In the genomic region with DNA sequence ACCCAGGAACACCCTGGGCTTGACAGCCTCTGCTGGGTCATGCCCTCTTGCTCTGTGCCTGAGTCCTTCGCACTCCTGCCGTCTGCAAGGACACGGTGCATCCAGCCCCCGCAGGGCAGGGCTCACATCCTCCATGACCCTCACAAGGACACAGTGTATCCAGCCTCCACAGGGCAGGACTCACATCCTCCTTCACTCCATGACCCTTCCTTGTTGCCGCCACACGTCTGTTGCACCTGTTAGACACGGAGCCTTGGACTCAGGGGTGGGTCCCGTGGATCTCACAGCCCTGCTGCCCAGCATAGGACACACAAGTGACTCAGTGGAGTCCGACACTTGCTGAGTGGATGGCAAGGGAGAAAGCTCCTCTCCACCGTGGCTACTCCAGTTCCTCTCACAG, we compare ENCODE assay signal across 31 cellular contexts.
"Had no signal": no experiment of that assay in that cellular context is flagged by ENCODE, and none has a peak within 500 bp of the region (broad histone marks: within the 10 kb centered on the region; RNA-seq: fewer than 3 reads in every experiment).

No MANE protein-coding gene starts in this region.

- H3K4me3 ChIP-seq: cardiac muscle cell, Peyer's patch, SJCRH30, SK-N-MC had no signal

- H3K27me3 ChIP-seq: brain microvascular endothelial cell, cardiac muscle cell, Peyer's patch had no signal

- H3K36me3 ChIP-seq: brain microvascular endothelial cell, cardiac muscle cell, Peyer's patch, SJCRH30 had no signal

- ATAC-seq: activated CD8-positive, alpha-beta T cell treated with anti-CD3 and anti-CD28 coated beads for 36 hours; activated T-cell treated with anti-CD3 and anti-CD28 coated beads, Interleukin-2, amount 50 U/mL, for 72 hours; activated T-helper 17 cell treated with anti-CD3 and anti-CD28 coated beads, Interleukin-2, amount 50 U/mL, for 72 hours; PC-3 had no signal

- DNase-seq: activated CD4-positive, alpha-beta T cell treated with anti-CD3 and anti-CD28 coated beads, Interleukin-2, amount 10 ng/mL, durations not matched to agents 24 days and 14 days; activated CD4-positive, alpha-beta T cell treated with anti-CD3 and anti-CD28 coated beads, Interleukin-2, amount 50 U/mL, for 4 hours; activated CD8-positive, alpha-beta T cell treated with anti-CD3 and anti-CD28 coated beads for 36 hours; activated effector memory CD4-positive, alpha-beta T cell treated with anti-CD3 and anti-CD28 coated beads, Interleukin-2, amount 50 U/mL, for 16 hours; activated naive CD4-positive, alpha-beta T cell; activated naive CD4-positive, alpha-beta T cell treated with anti-CD3 and anti-CD28 coated beads, Interleukin-2, amount 50 U/mL, for 16 hours; activated naive CD8-positive, alpha-beta T cell treated with anti-CD3 and anti-CD28 coated beads for 36 hours; activated T-cell treated with anti-CD3 and anti-CD28 coated beads, Interleukin-2, amount 50 U/mL, for 1 hour; activated T-cell treated with anti-CD3 and anti-CD28 coated beads, Interleukin-2, amount 50 U/mL, for 72 hours; amniotic stem cell; brain microvascular endothelial cell; Karpas-422; KBM-7; NCI-H1105; NCI-H1436; NCI-H1694; NCI-H1930; NCI-H2081 treated with DMSO at 0.1 percent for 48 hours; NCI-H510A; NCI-H526; NCI-H748 treated with DMSO at 0.1 percent for 48 hours; NK-92 treated with Interleukin-12 subunit alpha and Interleukin-12 subunit beta, amount 100 ng/mL, for 24 hours; PC-3; RPMI8226; SHP77; SJCRH30; T1000 had no signal

- H3K27ac ChIP-seq: brain microvascular endothelial cell, cardiac muscle cell, Peyer's patch, SJCRH30, SK-N-MC had no signal

- H3K4me1 ChIP-seq: Peyer's patch, SJCRH30 had no signal
